ENCODE assay signal across 16 cellular contexts in genomic region chr12:122123761-122124145, GRCh38. TPM values are rescaled to one million over a fixed set of nuclear protein-coding genes. Genes with fewer than 3 reads are reported as not detected.
DNase-seq lines count a peak whose midpoint lies in the region; ATAC-seq, FAIRE-seq and TF ChIP-seq lines count a peak whose summit lies in the region.
"Had no signal": no experiment of that assay in that cellular context is flagged by ENCODE, and none has a peak within 500 bp of the region (broad histone marks: within the 10 kb centered on the region; RNA-seq: fewer than 3 reads in every experiment).

No MANE protein-coding gene starts in this region.

- no peaks in the 10 kb centered on the region for H3K27me3 ChIP-seq in right atrium auricular region
- no peaks in the 10 kb centered on the region for H3K27me3 ChIP-seq in K562 (ENCODE audit: control insufficient read depth in 2 of 2, insufficient read depth in 2 of 2, low read length in 2 of 2)
- no peaks in the 10 kb centered on the region for H3K27me3 ChIP-seq in muscle layer of duodenum (ENCODE audit: low read depth, low read length)

- no peak for TF ChIP-seq POLR2A in K562 (conservative IDR thresholded peaks at IDR 0.05)

- H3K36me3 Mint-ChIP-seq in type B pancreatic cell = no peaks in the 10 kb centered on the region

- H3K9me3 Mint-ChIP-seq in type B pancreatic cell = no peaks in the 10 kb centered on the region
- H3K9me3 Mint-ChIP-seq: activated B cell treated with CpG ODN at 0.5 μM for 24 hours; activated naive CD8-positive, alpha-beta T cell treated with anti-CD3 and anti-CD28 coated beads, Interleukin-2, amount 10 ng/mL, durations not matched to agents 7 days and 5 days had no signal

- no peak for TF ChIP-seq CTCF in right atrium auricular region (IDR thresholded peaks at IDR 0.05)
- TF ChIP-seq CTCF in K562 (IDR thresholded peaks at IDR 0.05 in 2 of 3, conservative IDR thresholded peaks at IDR 0.05 in 1 of 3; ENCODE audit: insufficient read depth in 2 of 3, low read depth in 1 of 3, low read length in 3 of 3) = no peak
- no peak for TF ChIP-seq CTCF in type B pancreatic cell (conservative IDR thresholded peaks at IDR 0.05)

- H3K9me1 ChIP-seq in K562 (ENCODE audit: control insufficient read depth, insufficient read depth, low read length) = peaks cover 17% of the 10 kb centered on the region

- peak overlapping the region; percentile 9 to 39; a peak in 3 of 4 replicates for H3K9ac ChIP-seq in K562 (ENCODE audit: insufficient read depth in 1 of 2, low read depth in 2 of 2, low read length in 2 of 2)

- H3K79me2 ChIP-seq in K562 (ENCODE audit: control insufficient read depth, insufficient read depth, low read length) = peaks cover 80% of the 10 kb centered on the region

- no peaks in the 10 kb centered on the region for H3K27me3 Mint-ChIP-seq in type B pancreatic cell
- H3K27me3 Mint-ChIP-seq: activated B cell treated with CpG ODN at 0.5 μM for 24 hours; activated naive CD8-positive, alpha-beta T cell treated with anti-CD3 and anti-CD28 coated beads, Interleukin-2, amount 10 ng/mL, durations not matched to agents 7 days and 5 days had no signal

- BruUV-seq in K562 (replicated peaks; lab: Mats Ljungman, UMichigan) = no TSS peak

- no peak for TF ChIP-seq EP300 in K562 (IDR thresholded peaks at IDR 0.05; ENCODE audit: low read length)

- H3K9me3 ChIP-seq in right atrium auricular region = no peaks in the 10 kb centered on the region
- H3K9me3 ChIP-seq in K562 (replicated peaks; ENCODE audit: control insufficient read depth, insufficient read depth, low read depth, low read length) = no peaks in the 10 kb centered on the region
- no peaks in the 10 kb centered on the region for H3K9me3 ChIP-seq in muscle layer of duodenum (ENCODE audit: control insufficient read depth in 1 of 2, low read length in 2 of 2)

- peaks cover 0 to 52% of the 10 kb centered on the region in 2 donors for H3K4me1 ChIP-seq in right atrium auricular region
- H3K4me1 ChIP-seq in K562 (replicated peaks in 1 of 2; ENCODE audit: control insufficient read depth in 2 of 2, insufficient read depth in 2 of 2, low read length in 2 of 2) = peaks cover 9 to 19% of the 10 kb centered on the region in 2 experiments; a peak in 4 of 5 replicates
- H3K4me1 ChIP-seq in muscle layer of duodenum (ENCODE audit: control insufficient read depth in 1 of 2, insufficient read depth in 2 of 2, low read length in 2 of 2) = peaks cover 13 to 52% of the 10 kb centered on the region in 2 donors

- H4K20me1 ChIP-seq in K562 (replicated peaks; ENCODE audit: control insufficient read depth, insufficient read depth, low read length) = peaks cover 45% of the 10 kb centered on the region

- CTCF ChIA-PET in K562 (lab: Yijun Ruan, JAX; ENCODE audit: low intra/inter-chr PET ratio) = interaction anchor here (1.2 to 4.1 kb wide), 3 partner anchors 60 to 329 kb away, joined by 3 to 76 read pairs (median 13); partner anchors contain the start of gene RHOF

- H3K36me3 ChIP-seq in right atrium auricular region (peaks cover 15% of the 10 kb centered on the region), K562 (ENCODE audit: control insufficient read depth, insufficient read depth, low read length) (peaks cover 47% of the 10 kb centered on the region; the same call in 2 of the 3 replicates), muscle layer of duodenum (ENCODE audit: control insufficient read depth in 1 of 2, insufficient read depth in 2 of 2, low read length in 2 of 2) (peaks cover 17 to 20% of the 10 kb centered on the region in 2 donors)

- in situ Hi-C loops in K562 (cut with MboI) = loop anchor here (5.0 kb wide), 1 partner anchor 66 kb away; no protein-coding TSS in a partner anchor

- no peak overlapping the region for H3K4me3 Mint-ChIP-seq in type B pancreatic cell
- H3K4me3 Mint-ChIP-seq: activated B cell treated with CpG ODN at 0.5 μM for 24 hours had no signal

- 73% methylated on average over 5 of the region's 9 CpGs for WGBS in K562 (ENCODE audit: insufficient coverage, low coverage, missing lambda C conversion rate)

- H3K4me2 ChIP-seq in K562 (ENCODE audit: insufficient read depth, low read length) = peak overlapping the region; percentile 50; the same call in 1 of the 2 replicates

- FAIRE-seq in K562 (lab: Jason Lieb, UNC) = no peak
- no peak for FAIRE-seq in HTR-8/SVneo (lab: Jason Lieb, UNC)
- FAIRE-seq: islet of Langerhans, urothelium cell line had no signal

- intact Hi-C loops in cardiac septum (cut with DNase I) (loop anchor here (1.0 to 2.0 kb wide), 3 partner anchors 42 to 205 kb away; partner anchors contain the start of gene CFAP251), K562 (cut with micrococcal nuclease) (loop anchor here (1.0 to 2.0 kb wide), 4 partner anchors 41 to 69 kb away; no protein-coding TSS in a partner anchor)

- no peak for ATAC-seq in K562
- no peak for ATAC-seq in GM18519 (IDR thresholded peaks at IDR 0.05; ENCODE audit: low FRiP score, unreplicated experiment)

- H3K27ac ChIP-seq in right atrium auricular region (peak overlapping the region in 1 of 2 donors; percentile 31), K562 (ENCODE audit: extremely low read depth, low read depth, low read length) (peak overlapping the region; percentile 59; the same call in 2 of the 3 replicates), muscle layer of duodenum (ENCODE audit: low read length) (peak overlapping the region; percentile 56)

- POLR2A ChIA-PET in K562 (lab: Yijun Ruan, JAX) = interaction anchor here (0.6 to 1.4 kb wide), 5 partner anchors 9 to 1680 kb away, joined by 3 to 4 read pairs (median 3); partner anchors contain the start of gene B3GNT4

- no peak for TF ChIP-seq RAD21 in K562 (CRISPR knock-in tag; conservative IDR thresholded peaks at IDR 0.05 in 1 of 2, IDR thresholded peaks at IDR 0.05 in 1 of 2)

- H3K4me3 ChIP-seq in right atrium auricular region = no peak overlapping the region
- H3K4me3 ChIP-seq in K562 = no peak overlapping the region
- H3K4me3 ChIP-seq in muscle layer of duodenum (ENCODE audit: low read depth in 1 of 2, low read length in 2 of 2) = no peak overlapping the region

- peaks cover 13% of the 10 kb centered on the region for H3K4me1 Mint-ChIP-seq in type B pancreatic cell (ENCODE audit: unreplicated experiment)

- peak overlapping the region; percentile 20 for H3K27ac Mint-ChIP-seq in type B pancreatic cell

- DNase-seq in cardiac septum (ENCODE audit: low spot score) (peak; percentile 31), right atrium auricular region (ENCODE audit: low spot score) (no peak), K562 (ENCODE audit: extremely low read depth in 1 of 4, low spot score in 3 of 4) (no peak), type B pancreatic cell (ENCODE audit: extremely low spot score, unreplicated experiment) (no peak), HTR-8/SVneo (ENCODE audit: insufficient read length, low spot score) (no peak)
- no peak for DNase-seq in stimulated activated naive CD4-positive, alpha-beta T cell treated with Interleukin-2 at 50 U/mL for 16 hours (lab: John Stamatoyannopoulos, UW)

- no peak overlapping the region for H2AFZ ChIP-seq in K562 (ENCODE audit: low read depth, low read length)

RNA-seq across cellular contexts. Expression of gene MLXIP, which starts 45.2 kb away (rescaled TPM):
- total RNA-seq in cardiac septum (24.7 TPM), right atrium auricular region (10 to 100 TPM; 14.2 to 24.1 TPM), K562 (2014; rRNA removed) (14.7 and 36.9 TPM in 2 replicates), K562 (2014; rRNA removed; fragmentation: Illumina TruSeq; extraction: Trizol) (13.8 and 18.1 TPM in 2 replicates), K562 (2015; rRNA removed; fragmentation: Illumina TruSeq; extraction: Trizol) (25.8 and 28.9 TPM in 2 replicates), K562 (2021) (65.8 and 66.3 TPM in 2 replicates), type B pancreatic cell (ENCODE audit: low replicate concordance) (28.4 and 44.5 TPM in 2 replicates)
- total RNA-seq in K562 (2011; cell fraction: chromatin; rRNA removed; ENCODE audit: low replicate concordance) = 289 and 513 TPM in 2 replicates
- total RNA-seq in K562 (2011; cell fraction: nucleolus; rRNA removed) = 197 and 203 TPM in 2 replicates
- total RNA-seq in K562 (2011; cell fraction: nucleoplasm; rRNA removed) = 215 and 311 TPM in 2 replicates
- polyA plus RNA-seq in K562 (2011; rRNA removed) (14.4 and 20.7 TPM in 2 replicates), K562 (2014; fragmentation: Illumina TruSeq; extraction: Trizol) (40.7 and 46.7 TPM in 2 replicates), K562 (2014; fragmentation: Nextera tagmentation; extraction: Ambion mirVana) (1 to 10 TPM; 2.2 to 3.8 TPM), K562 (2014; rRNA removed) (26.0 and 26.5 TPM in 2 replicates)
- 9.9 and 11.6 TPM in 2 replicates for polyA plus RNA-seq in K562 (2011; cell fraction: cytosol; rRNA removed)
- polyA plus RNA-seq in K562 (2011; cell fraction: nucleus; rRNA removed) = 78.1 and 99.4 TPM in 2 replicates
- polyA plus RNA-seq in K562 (2012) = 33.1 and 37.7 TPM in 2 replicates
- 20.9 and 23.5 TPM in 2 replicates for polyA minus RNA-seq in K562 (2011; rRNA and poly(A)+ RNA removed)
- 51.8 and 60.9 TPM in 2 replicates for polyA minus RNA-seq in K562 (2011; cell fraction: cytosol; rRNA and poly(A)+ RNA removed)
- 61.8 and 88.5 TPM in 2 replicates for polyA minus RNA-seq in K562 (2011; cell fraction: nucleus; rRNA and poly(A)+ RNA removed)

RNA-seq across cellular contexts. Expression of gene IL31, which starts 50.3 kb away (rescaled TPM):
- total RNA-seq in cardiac septum (not detected), right atrium auricular region (not detected), K562 (2014; rRNA removed) (not detected in 2 replicates), K562 (2014; rRNA removed; fragmentation: Illumina TruSeq; extraction: Trizol) (not detected in 2 replicates), K562 (2015; rRNA removed; fragmentation: Illumina TruSeq; extraction: Trizol) (not detected in 2 replicates), K562 (2021) (not detected in 2 replicates), type B pancreatic cell (ENCODE audit: low replicate concordance) (not detected in 2 replicates)
- total RNA-seq in K562 (2011; cell fraction: chromatin; rRNA removed; ENCODE audit: low replicate concordance) = not detected in 2 replicates
- total RNA-seq in K562 (2011; cell fraction: nucleolus; rRNA removed) = not detected in 2 replicates
- total RNA-seq in K562 (2011; cell fraction: nucleoplasm; rRNA removed) = not detected in 2 replicates
- polyA plus RNA-seq in K562 (2011; rRNA removed) (not detected in 2 replicates), K562 (2014; fragmentation: Illumina TruSeq; extraction: Trizol) (not detected in 2 replicates), K562 (2014; fragmentation: Nextera tagmentation; extraction: Ambion mirVana) (not detected), K562 (2014; rRNA removed) (not detected in 2 replicates)
- polyA plus RNA-seq in K562 (2011; cell fraction: cytosol; rRNA removed) = not detected in 2 replicates
- not detected in 2 replicates for polyA plus RNA-seq in K562 (2011; cell fraction: nucleus; rRNA removed)
- polyA plus RNA-seq in K562 (2012) = not detected in 2 replicates
- not detected in 2 replicates for polyA minus RNA-seq in K562 (2011; rRNA and poly(A)+ RNA removed)
- not detected in 2 replicates for polyA minus RNA-seq in K562 (2011; cell fraction: cytosol; rRNA and poly(A)+ RNA removed)
- polyA minus RNA-seq in K562 (2011; cell fraction: nucleus; rRNA and poly(A)+ RNA removed) = not detected in 2 replicates
- total RNA-seq: activated B cell treated with CpG ODN at 0.5 μM for 24 hours; activated naive CD8-positive, alpha-beta T cell treated with anti-CD3 and anti-CD28 coated beads, Interleukin-2, amount 10 ng/mL, durations not matched to agents 7 days and 5 days; cerebellum; endothelial cell of umbilical vein; glomerular endothelial cell; NCI-H460 had no signal
- polyA plus RNA-seq: endothelial cell of umbilical vein had no signal

RNA-seq across cellular contexts. Expression of gene LRRC43, which starts 59.2 kb away (rescaled TPM):
- total RNA-seq in cardiac septum (0.43 TPM), right atrium auricular region (1 to 10 TPM in 1 of 2 donors, under 1 TPM in 1; 0.71 to 1.8 TPM), K562 (2014; rRNA removed) (0.12 TPM in 1 of 2 replicates, not detected in the other), K562 (2014; rRNA removed; fragmentation: Illumina TruSeq; extraction: Trizol) (not detected in 2 replicates), K562 (2015; rRNA removed; fragmentation: Illumina TruSeq; extraction: Trizol) (not detected in 2 replicates), K562 (2021) (not detected in 2 replicates), type B pancreatic cell (ENCODE audit: low replicate concordance) (2.9 and 3.0 TPM in 2 replicates)
- total RNA-seq in K562 (2011; cell fraction: chromatin; rRNA removed; ENCODE audit: low replicate concordance) = not detected in 2 replicates
- total RNA-seq in K562 (2011; cell fraction: nucleolus; rRNA removed) = not detected in 2 replicates
- 0.81 TPM in 1 of 2 replicates, not detected in the other for total RNA-seq in K562 (2011; cell fraction: nucleoplasm; rRNA removed)
- polyA plus RNA-seq in K562 (2011; rRNA removed) (0.16 TPM in 1 of 2 replicates, not detected in the other), K562 (2014; fragmentation: Illumina TruSeq; extraction: Trizol) (not detected in 2 replicates), K562 (2014; fragmentation: Nextera tagmentation; extraction: Ambion mirVana) (not detected), K562 (2014; rRNA removed) (0.19 and 0.84 TPM in 2 replicates)
- polyA plus RNA-seq in K562 (2011; cell fraction: cytosol; rRNA removed) = 0.03 TPM in 1 of 2 replicates, not detected in the other
- polyA plus RNA-seq in K562 (2011; cell fraction: nucleus; rRNA removed) = not detected in 2 replicates
- 0.07 and 0.14 TPM in 2 replicates for polyA plus RNA-seq in K562 (2012)
- 0.11 and 0.12 TPM in 2 replicates for polyA minus RNA-seq in K562 (2011; rRNA and poly(A)+ RNA removed)
- not detected in 2 replicates for polyA minus RNA-seq in K562 (2011; cell fraction: cytosol; rRNA and poly(A)+ RNA removed)
- polyA minus RNA-seq in K562 (2011; cell fraction: nucleus; rRNA and poly(A)+ RNA removed) = not detected in 2 replicates
- total RNA-seq: activated B cell treated with CpG ODN at 0.5 μM for 24 hours, NCI-H460 had no signal
